In genomic region chr14:31692376-31692781, GRCh38 we compare ENCODE assay signal across 15 cellular contexts.
DNase-seq lines count a peak whose midpoint lies in the region; ATAC-seq and TF ChIP-seq lines count a peak whose summit lies in the region.
"Had no signal": no experiment of that assay in that cellular context is flagged by ENCODE, and none has a peak within 500 bp of the region (broad histone marks: within the 10 kb centered on the region; RNA-seq: fewer than 3 reads in every experiment).

No MANE protein-coding gene starts in this region.

- H3K36me3 ChIP-seq in ACC112 (ENCODE audit: insufficient read depth, low read length): no peaks in the 10 kb centered on the region
- H3K36me3 ChIP-seq in testis (ENCODE audit: low read depth, missing control alignments): no peaks in the 10 kb centered on the region

- in situ Hi-C loops in KBM-7 (cut with MboI; ENCODE audit: low pct_unique_long_range_greater_than_20kb, low sequenced_read_pairs): no loop called here

- H2AFZ ChIP-seq in ACC112 (ENCODE audit: low read length, unreplicated experiment): no peak overlapping the region

- DNase-seq in GM04504 (ENCODE audit: low read depth): peak; percentile 32
- DNase-seq in NCI-H446 treated with DMSO at 0.1 percent for 48 hours (lab: John Stamatoyannopoulos, UW): peak; percentile 58
- peak; percentile 27 for DNase-seq in fibroblast of the conjunctiva (ENCODE audit: low read depth)
- DNase-seq in testis: no peak
- DNase-seq in KBM-7: no peak
- no peak for DNase-seq in Right ventricle myocardium inferior (ENCODE audit: missing footprints)
- no peak for DNase-seq in H4 (ENCODE audit: low spot score)
- DNase-seq: activated CD4-positive, alpha-beta T cell treated with anti-CD3 and anti-CD28 coated beads, Interleukin-2, amount 50 U/mL, for 48 hours; activated naive CD4-positive, alpha-beta T cell treated with anti-CD3 and anti-CD28 coated beads, Interleukin-2, amount 50 U/mL, for 16 hours; C1 segment of cervical spinal cord; effector CD4-positive, alpha-beta T cell; HCEC 1CT; T-cell had no signal

- H3K9me3 ChIP-seq in testis: no peaks in the 10 kb centered on the region

- H3K4me1 ChIP-seq in ACC112 (ENCODE audit: control insufficient read depth, insufficient read depth, low read length, unreplicated experiment): no peaks in the 10 kb centered on the region
- H3K4me1 ChIP-seq in testis: no peaks in the 10 kb centered on the region

- ATAC-seq in Right ventricle myocardium inferior: no peak
- ATAC-seq: stimulated activated memory B cell treated with anti-CD40 and anti-IgM and Interleukin-4, amounts not matched to agents 10 μg/mL and 1 μg/mL and 100 μg/mL, for 72 hours; T-cell had no signal

- TF ChIP-seq CTCF in testis (IDR thresholded peaks at IDR 0.05): no peak

- intact Hi-C loops in testis (cut with DNase I; ENCODE audit: low total_unique reads) (no loop called here), Right ventricle myocardium inferior (cut with DNase I) (no loop called here)

- peak overlapping the region; percentile 17; the same call in 1 of the 2 replicates for H3K4me3 ChIP-seq in ACC112 (ENCODE audit: low read depth, low read length)
- H3K4me3 ChIP-seq in testis: no peak overlapping the region

- H3K79me2 ChIP-seq in ACC112 (ENCODE audit: control insufficient read depth, insufficient read depth, low read length, unreplicated experiment): no peaks in the 10 kb centered on the region

- no peak for TF ChIP-seq POLR2A in testis (IDR thresholded peaks at IDR 0.05)

- H3K27me3 ChIP-seq in ACC112 (ENCODE audit: insufficient read depth, low read length): no peaks in the 10 kb centered on the region
- H3K27me3 ChIP-seq in testis: no peaks in the 10 kb centered on the region

- H3K27ac ChIP-seq in ACC112 (ENCODE audit: low read depth, low read length) (no peak overlapping the region), testis (no peak overlapping the region)

- 60 to 64% methylated on average over 1 of the region's 1 CpG for WGBS in testis, 2 donors

Comparison
In these comparisons a context has a peak if more than half of its experiments do, and no peak if none do; other contexts are left out.
1. DNase-seq: peak in GM04504 (single experiment), NCI-H446 treated with DMSO at 0.1 percent for 48 hours (single experiment) and fibroblast of the conjunctiva (single experiment); none in testis (single experiment), KBM-7 (single experiment), Right ventricle myocardium inferior (single experiment) and H4 (single experiment).